9 cellular contexts compared by ENCODE assay signal in genomic region chr12:15688202-15688736, GRCh38.
DNase-seq lines count a peak whose midpoint lies in the region; ATAC-seq and TF ChIP-seq lines count a peak whose summit lies in the region.
"Had no signal": no experiment of that assay in that cellular context is flagged by ENCODE, and none has a peak within 500 bp of the region (broad histone marks: within the 10 kb centered on the region; RNA-seq: fewer than 3 reads in every experiment).

No MANE protein-coding gene starts in this region.

- H3K79me2 ChIP-seq in ACC112 (ENCODE audit: control insufficient read depth, insufficient read depth, low read length, unreplicated experiment) = peaks cover 96% of the 10 kb centered on the region
- peaks cover 31% of the 10 kb centered on the region for H3K79me2 ChIP-seq in PC-3 (ENCODE audit: low read length)

- in situ Hi-C loops in astrocyte of the spinal cord (cut with HindIII; ENCODE audit: low sequenced_read_pairs) = no loop called here

- DNase-seq in astrocyte of the spinal cord (ENCODE audit: low read depth, low spot score) (peak; percentile 42), medulla oblongata (ENCODE audit: extremely low spot score) (peak; percentile 89), T-helper 9 cell (no peak), PC-3 (no peak), NCI-H1417 (lab: John Stamatoyannopoulos, UW) (no peak)
- DNase-seq in stimulated activated CD4-positive, alpha-beta T cell treated with anti-CD3 and anti-CD28 coated beads, Interleukin-2, amount 100 ng/mL, for 24 hours = no peak

- H3K9ac ChIP-seq in PC-3 (ENCODE audit: low read length) = no peak overlapping the region

- H3K36me3 ChIP-seq in ACC112 (ENCODE audit: insufficient read depth, low read length) (peaks cover 6% of the 10 kb centered on the region), PC-3 (ENCODE audit: low read depth, low read length) (no peaks in the 10 kb centered on the region)

- H3K4me3 ChIP-seq in ACC112 (ENCODE audit: low read depth, low read length) (peak overlapping the region; percentile 27; the same call in 1 of the 2 replicates), astrocyte of the spinal cord (ENCODE audit: low read depth, low read length) (peak overlapping the region; percentile 1), PC-3 (ENCODE audit: low read length) (no peak overlapping the region)

- POLR2A ChIA-PET in PC-3 (lab: Charles Lee; ENCODE audit: unreplicated experiment) = no interaction called here

- TF ChIP-seq CTCF in astrocyte of the spinal cord (IDR thresholded peaks at IDR 0.05; ENCODE audit: low read depth, low read length) (no peak), PC-3 (conservative IDR thresholded peaks at IDR 0.05; ENCODE audit: low read depth, low read length) (no peak)

- no peaks in the 10 kb centered on the region for H3F3A ChIP-seq in PC-3 (ENCODE audit: low read length, unreplicated experiment)

- H3K27ac ChIP-seq in ACC112 (ENCODE audit: low read depth, low read length) (peak overlapping the region; percentile 63), PC-3 (ENCODE audit: low read length) (no peak overlapping the region)
- H3K27ac ChIP-seq: C4-2B had no signal

- H3K9me3 ChIP-seq in PC-3 (ENCODE audit: low read length) = no peaks in the 10 kb centered on the region

- H3K27me3 ChIP-seq in ACC112 (ENCODE audit: insufficient read depth, low read length) = no peaks in the 10 kb centered on the region
- no peaks in the 10 kb centered on the region for H3K27me3 ChIP-seq in PC-3 (ENCODE audit: low read length)

- no peak overlapping the region for H3K4me2 ChIP-seq in PC-3 (ENCODE audit: low read length)

- intact Hi-C loops in PC-3 (cut with micrococcal nuclease) = no loop called here

- CTCF ChIA-PET in PC-3 (lab: Charles Lee) = no interaction called here

- no peak overlapping the region for H2AFZ ChIP-seq in ACC112 (ENCODE audit: low read length, unreplicated experiment)
- H2AFZ ChIP-seq in PC-3 (ENCODE audit: low read length) = no peak overlapping the region

- no TSS peak for BruUV-seq in PC-3 (replicated peaks; lab: Mats Ljungman, UMichigan)

- H3K9me2 ChIP-seq in PC-3 (replicated peaks; ENCODE audit: low read length) = no peaks in the 10 kb centered on the region

- no peaks in the 10 kb centered on the region for H4K20me1 ChIP-seq in PC-3 (ENCODE audit: low read length)

- peaks cover 95% of the 10 kb centered on the region for H3K4me1 ChIP-seq in ACC112 (ENCODE audit: control insufficient read depth, insufficient read depth, low read length, unreplicated experiment)
- H3K4me1 ChIP-seq in PC-3 (ENCODE audit: insufficient read depth, low read length) = peaks cover 35% of the 10 kb centered on the region

- ATAC-seq in HG03095 (IDR thresholded peaks at IDR 0.05; ENCODE audit: unreplicated experiment) = peak; percentile 53
- no peak for ATAC-seq in PC-3

Comparison
In these comparisons a context has a peak if more than half of its experiments do, and no peak if none do; other contexts are left out.
1. DNase-seq: peak in astrocyte of the spinal cord (single experiment) and medulla oblongata (single experiment); none in T-helper 9 cell (single experiment), PC-3 (single experiment), stimulated activated CD4-positive, alpha-beta T cell treated with anti-CD3 and anti-CD28 coated beads, Interleukin-2, amount 100 ng/mL, for 24 hours (0 of 2) and NCI-H1417 (0 of 3).